In the genomic region with DNA sequence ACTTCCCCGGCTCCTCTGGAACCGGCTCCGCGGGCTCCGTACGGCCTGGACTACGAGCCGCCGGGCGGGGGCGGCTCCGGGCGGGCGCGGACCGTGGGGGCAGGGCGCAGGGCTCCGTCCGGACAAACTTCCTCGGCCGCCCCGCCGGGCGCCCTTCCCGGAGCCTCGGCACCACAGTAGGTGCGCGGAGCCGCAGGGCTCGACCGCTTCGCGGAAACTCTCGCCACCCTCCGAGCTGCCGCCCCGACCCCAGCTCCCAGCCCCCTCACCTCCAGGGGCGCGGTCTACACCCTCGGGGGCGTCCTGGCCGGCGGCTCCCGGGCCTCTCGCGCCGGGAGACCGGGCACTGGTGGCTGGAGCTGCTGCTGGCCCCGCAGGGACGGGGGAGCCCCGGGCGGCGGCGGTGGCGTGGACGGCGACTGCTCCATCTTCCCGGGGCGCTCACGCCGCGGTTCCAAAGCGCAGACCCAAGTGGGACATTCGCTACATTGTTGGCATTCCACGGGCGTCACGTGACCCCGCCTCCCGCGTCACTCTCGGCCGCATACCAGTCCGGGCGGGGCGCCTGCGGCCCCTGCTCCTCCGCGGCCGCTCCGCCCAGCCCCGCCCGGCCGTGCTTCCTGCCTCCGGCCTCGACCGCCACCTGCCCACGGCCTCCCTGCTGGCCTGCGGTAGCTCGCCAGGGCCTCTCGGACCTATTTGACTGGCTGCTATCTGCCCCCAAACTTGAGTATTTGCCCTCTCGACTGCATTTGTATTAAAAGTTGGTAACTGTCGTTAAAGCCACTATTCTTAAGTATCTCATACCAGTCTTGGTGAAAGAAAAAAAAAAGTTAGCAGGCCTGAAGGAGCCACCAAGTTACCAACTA, we compare ENCODE assay signal across 8 cellular contexts. TPM values are rescaled to one million over a fixed set of nuclear protein-coding genes. Genes with fewer than 3 reads are reported as not detected.
DNase-seq lines count a peak whose midpoint lies in the region; ATAC-seq lines count a peak whose summit lies in the region.

Gene LATS2 (minus strand): TSS at position 510 of the 869 bp plus-strand sequence. CDS start 15,560 bp downstream, outside the sequence.

- DNase-seq in AG08396 (ENCODE audit: low spot score) (peak; percentile 96), NCI-H748 treated with DMSO at 0.1 percent for 48 hours (lab: John Stamatoyannopoulos, UW) (peak; percentile 59), activated T-cell treated with anti-CD3 and anti-CD28 coated beads for 24 hours (ENCODE audit: low read depth) (peak; percentile 37), epidermal melanocyte (ENCODE audit: insufficient read length, low spot score) (peak; percentile 79), mesenteric fat pad (ENCODE audit: low spot score) (peak; percentile 99)
- DNase-seq in stimulated activated CD8-positive, alpha-beta memory T cell treated with anti-CD3 and anti-CD28 coated beads, Interleukin-4, amount 100 ng/mL, for 1 hour (ENCODE audit: low read depth in 2 of 2, low spot score in 1 of 2) = peak; percentile 38 to 47

- ATAC-seq in GM18861 (IDR thresholded peaks at IDR 0.05; ENCODE audit: unreplicated experiment) (peak; percentile 87), HG03045 (IDR thresholded peaks at IDR 0.05; ENCODE audit: unreplicated experiment) (peak; percentile 94)

RNA-seq across cellular contexts. Expression of gene LATS2, which starts in this region (rescaled TPM):
- total RNA-seq in mesenteric fat pad = 48.7 TPM

Comparison
In these comparisons a context has a peak if more than half of its experiments do, and no peak if none do; other contexts are left out.
1. Peak in every context shown above with its lines: DNase-seq and ATAC-seq.
2. DNase-seq: peak in every context shown above with its lines; median percentile 99 in mesenteric fat pad; 96 in AG08396; 79 in epidermal melanocyte; 59 in NCI-H748 treated with DMSO at 0.1 percent for 48 hours; 42 in stimulated activated CD8-positive, alpha-beta memory T cell treated with anti-CD3 and anti-CD28 coated beads, Interleukin-4, amount 100 ng/mL, for 1 hour; 37 in activated T-cell treated with anti-CD3 and anti-CD28 coated beads for 24 hours.